ENCODE assay signal across 1 cellular context in the genomic region with DNA sequence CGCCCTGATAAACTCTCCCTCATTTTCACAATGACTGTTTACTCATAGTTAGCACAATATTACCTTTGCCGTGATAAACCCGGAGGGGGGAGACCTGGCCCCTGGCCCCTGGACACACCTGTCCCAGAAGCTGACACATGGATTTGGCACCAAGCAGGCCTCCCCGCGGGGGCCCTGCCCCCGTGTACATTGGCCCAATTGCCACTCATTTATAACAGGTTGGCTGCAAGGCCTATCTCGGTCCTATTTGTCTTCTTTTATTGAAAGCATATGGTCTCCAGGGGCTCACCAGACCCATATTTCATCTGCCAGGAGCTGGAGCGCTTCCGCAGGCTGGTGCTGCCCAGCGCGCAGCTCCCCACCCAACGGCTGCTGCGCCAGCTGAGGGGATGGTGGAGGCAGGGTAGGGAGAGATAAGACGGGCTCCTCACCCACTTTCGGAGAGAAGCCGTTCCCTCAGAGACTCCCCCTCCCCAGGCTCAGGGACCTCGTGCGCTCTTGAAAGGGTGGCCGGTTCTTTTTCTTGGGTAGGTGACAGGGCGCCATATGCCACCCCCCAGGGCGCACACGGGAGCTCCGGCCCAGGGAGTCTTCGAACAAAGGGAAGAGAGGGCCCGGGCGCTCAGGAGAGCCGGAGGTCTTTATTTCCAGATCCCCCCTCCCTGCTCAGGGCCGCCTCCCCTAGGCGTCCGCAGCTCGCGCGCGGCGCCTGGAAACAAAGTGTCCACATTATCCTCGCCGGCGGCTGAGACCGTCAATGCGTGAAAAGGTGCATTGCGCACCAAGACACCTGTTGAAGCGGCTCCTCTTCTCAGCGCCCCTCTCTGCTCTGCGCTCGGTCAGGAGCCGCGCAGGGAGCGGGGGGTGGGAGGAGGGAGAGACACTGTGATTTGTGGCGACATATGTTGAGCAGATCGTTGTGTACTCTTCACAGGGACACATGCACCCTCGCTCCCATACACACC.
TF ChIP-seq lines count a peak whose summit lies in the region.

No MANE protein-coding gene starts in this region.

TF ChIP-seq in GM12878, 131 proteins besides CTCF, POLR2A, EP300 and RAD21:
- TF ChIP-seq WRNIP1 (IDR thresholded peaks at IDR 0.05; ENCODE audit: borderline replicate concordance, low read depth, low read length) (no peak), HDAC6 (IDR thresholded peaks at IDR 0.05; ENCODE audit: unreplicated experiment) (peak; percentile 96), POLR2AphosphoS2 (IDR thresholded peaks at IDR 0.05; ENCODE audit: low read depth, low read length) (no peak)
